In genomic region chr20:47314647-47315338, GRCh38 we compare ENCODE assay signal across 8 cellular contexts. TPM values are rescaled to one million over a fixed set of nuclear protein-coding genes. Genes with fewer than 3 reads are reported as not detected.
DNase-seq lines count a peak whose midpoint lies in the region; ATAC-seq and TF ChIP-seq lines count a peak whose summit lies in the region.
"Had no signal": no experiment of that assay in that cellular context is flagged by ENCODE, and none has a peak within 500 bp of the region (broad histone marks: within the 10 kb centered on the region; RNA-seq: fewer than 3 reads in every experiment).

No MANE protein-coding gene starts in this region.

- H3K27me3 ChIP-seq in HUES64 (ENCODE audit: insufficient read depth, low read length) (no peaks in the 10 kb centered on the region), body of pancreas (no peaks in the 10 kb centered on the region), lower lobe of right lung (ENCODE audit: low read depth) (no peaks in the 10 kb centered on the region), stomach smooth muscle (ENCODE audit: control insufficient read depth in 1 of 2, insufficient read depth in 2 of 2, low read length in 2 of 2) (no peaks in the 10 kb centered on the region), H7 (ENCODE audit: control insufficient read depth, insufficient read depth, low read length) (no peaks in the 10 kb centered on the region)

- WGBS in HUES64 = 93% methylated on average over 2 of the region's 3 CpGs
- 95% methylated on average over 3 of the region's 3 CpGs for WGBS in body of pancreas, 2 donors

- DNase-seq in body of pancreas (no peak), lower lobe of right lung (no peak), NCI-H1694 treated with DMSO at 0.1 percent for 48 hours (lab: John Stamatoyannopoulos, UW) (no peak), H7 (no peak), omental fat pad (ENCODE audit: low spot score) (no peak)

- peaks cover 19% of the 10 kb centered on the region for H3K36me3 ChIP-seq in HUES64 (ENCODE audit: insufficient read depth, low read length)
- H3K36me3 ChIP-seq in body of pancreas (replicated peaks in 1 of 2; ENCODE audit: insufficient read depth in 1 of 2, low read depth in 2 of 2) = no peaks in the 10 kb centered on the region
- H3K36me3 ChIP-seq in lower lobe of right lung = peaks cover 10% of the 10 kb centered on the region
- no peaks in the 10 kb centered on the region for H3K36me3 ChIP-seq in stomach smooth muscle (ENCODE audit: control insufficient read depth in 2 of 2, insufficient read depth in 2 of 2, low read length in 2 of 2)
- peaks cover 2% of the 10 kb centered on the region; the same call in 1 of the 2 replicates for H3K36me3 ChIP-seq in H7 (replicated peaks; ENCODE audit: control insufficient read depth, insufficient read depth, low read length)

- no peak for TF ChIP-seq POLR2A in body of pancreas (IDR thresholded peaks at IDR 0.05)

- H3K4me1 ChIP-seq in HUES64 (ENCODE audit: insufficient read depth, low read length) (peaks cover 53% of the 10 kb centered on the region), body of pancreas (peaks cover 44% of the 10 kb centered on the region), lower lobe of right lung (peaks cover 75% of the 10 kb centered on the region), stomach smooth muscle (ENCODE audit: control insufficient read depth, insufficient read depth, low read length) (peaks cover 58% of the 10 kb centered on the region)

- H3K27ac ChIP-seq in HUES64 (ENCODE audit: low read depth, low read length) (peak overlapping the region; percentile 98), body of pancreas (peak overlapping the region in 3 of 4 donors; percentile 88 to 95 (median 90)), lower lobe of right lung (peak overlapping the region; percentile 97), stomach smooth muscle (ENCODE audit: low read length) (peak overlapping the region; percentile 100)
- H3K27ac ChIP-seq: HL-60 had no signal

- TF ChIP-seq CTCF in body of pancreas (IDR thresholded peaks at IDR 0.05) (no peak), lower lobe of right lung (IDR thresholded peaks at IDR 0.05) (no peak), omental fat pad (IDR thresholded peaks at IDR 0.05) (no peak)

- ATAC-seq in body of pancreas = no peak
- ATAC-seq in lower lobe of right lung = no peak
- ATAC-seq in omental fat pad (ENCODE audit: low FRiP score) = no peak

- no peaks in the 10 kb centered on the region for H3K9me3 ChIP-seq in HUES64 (ENCODE audit: insufficient read depth, low read depth, low read length)
- no peaks in the 10 kb centered on the region for H3K9me3 ChIP-seq in body of pancreas
- H3K9me3 ChIP-seq in lower lobe of right lung = no peaks in the 10 kb centered on the region
- H3K9me3 ChIP-seq in stomach smooth muscle (ENCODE audit: control insufficient read depth in 2 of 2, low read length in 2 of 2) = no peaks in the 10 kb centered on the region

- H3K4me3 ChIP-seq in HUES64 (ENCODE audit: low read length) (no peak overlapping the region), body of pancreas (no peak overlapping the region), lower lobe of right lung (no peak overlapping the region), stomach smooth muscle (ENCODE audit: low read length in 2 of 2) (no peak overlapping the region), H7 (ENCODE audit: insufficient read depth, low read depth, low read length) (no peak overlapping the region)

- intact Hi-C loops in body of pancreas (cut with DNase I) = no loop called here
- intact Hi-C loops in lower lobe of right lung (cut with DNase I) = no loop called here

- peak overlapping the region; percentile 30; the same call in 1 of the 2 replicates for H3K9ac ChIP-seq in HUES64 (ENCODE audit: low read depth, low read length)
- H3K9ac ChIP-seq in stomach smooth muscle (ENCODE audit: low read length in 2 of 2) = peak overlapping the region; percentile 36 to 98

RNA-seq across cellular contexts. Expression of gene ZMYND8, which starts 41.7 kb away (rescaled TPM):
- 61.7 TPM for polyA plus RNA-seq in HUES64 (2013, experiment 1 of 2)
- polyA plus RNA-seq in HUES64 (2013, experiment 2 of 2) = 67.8 TPM
- total RNA-seq in body of pancreas (10 to 100 TPM; 18.9 to 19.1 TPM), lower lobe of right lung (57.6 TPM), omental fat pad (10 to 100 TPM; 22.7 to 44.5 (median 28.6) TPM)
- 28.1 and 36.2 TPM in 2 replicates for total RNA-seq in H7 (2014; rRNA removed; shearing (Covaris generic))
